Comparison of ENCODE assay signal across 18 cellular contexts in the genomic region with DNA sequence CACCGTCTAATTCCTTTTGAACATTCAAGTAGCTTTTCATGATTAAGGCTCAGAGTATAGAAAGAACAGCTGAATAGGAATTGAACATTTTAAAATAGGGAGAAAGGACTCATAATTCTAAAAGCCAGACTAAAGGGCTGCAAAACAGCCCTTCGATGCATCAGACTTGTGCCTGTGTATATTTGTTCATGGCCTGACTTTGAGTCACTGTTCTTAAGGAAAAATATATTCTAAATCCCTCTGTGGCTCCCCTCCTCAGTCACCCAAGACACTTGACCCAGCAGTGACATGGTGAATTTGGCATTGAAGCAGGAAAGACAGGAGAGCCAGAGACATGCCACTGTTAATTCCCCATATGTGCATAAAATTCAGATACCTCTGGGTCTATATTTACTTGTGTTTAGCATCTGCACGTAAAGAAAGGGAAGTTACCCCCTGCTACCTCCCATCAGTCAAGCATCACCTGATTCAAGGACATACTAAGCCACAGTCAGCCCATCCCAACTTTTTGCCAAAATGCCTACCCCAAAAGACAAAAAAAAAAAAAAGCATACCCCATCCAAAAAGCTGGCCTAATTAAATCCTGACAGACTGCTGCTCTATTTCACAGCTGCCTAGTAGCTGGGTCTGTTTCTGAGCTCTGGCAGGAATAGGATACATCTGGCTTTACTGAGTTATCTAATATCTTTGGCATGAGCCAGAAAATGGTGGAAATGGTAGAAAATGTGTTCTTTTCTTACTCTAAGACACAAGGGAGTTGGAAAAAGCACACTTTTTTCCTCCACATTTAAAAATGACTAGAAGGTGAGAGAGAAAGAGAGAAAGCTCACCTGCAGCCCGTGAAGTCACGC.
DNase-seq lines count a peak whose midpoint lies in the region; ATAC-seq, FAIRE-seq and TF ChIP-seq lines count a peak whose summit lies in the region.
"Had no signal": no experiment of that assay in that cellular context is flagged by ENCODE, and none has a peak within 500 bp of the region (broad histone marks: within the 10 kb centered on the region; RNA-seq: fewer than 3 reads in every experiment).

No MANE protein-coding gene starts in this region.

- H3K79me2 ChIP-seq in endothelial cell of umbilical vein (ENCODE audit: control insufficient read depth, insufficient read depth, low read length), result no peaks in the 10 kb centered on the region

- no peaks in the 10 kb centered on the region for H3K9me3 ChIP-seq in endothelial cell of umbilical vein (replicated peaks; ENCODE audit: control insufficient read depth, insufficient read depth, low read length)
- no peaks in the 10 kb centered on the region for H3K9me3 ChIP-seq in left lung
- no peaks in the 10 kb centered on the region for H3K9me3 ChIP-seq in body of pancreas
- H3K9me3 ChIP-seq: spleen, stomach had no signal

- dilution Hi-C loops in endothelial cell of umbilical vein (cut with MboI; ENCODE audit: extremely low pct_ligation_motif_present, low sequenced_read_pairs), result no loop called here

- no peak for FAIRE-seq in endothelial cell of umbilical vein (lab: Jason Lieb, UNC)
- FAIRE-seq: RCC 7860 had no signal

- no peak overlapping the region for H3K9ac ChIP-seq in endothelial cell of umbilical vein (replicated peaks; ENCODE audit: extremely low read depth, insufficient read depth, low read length)

- CTCF ChIA-PET in endothelial cell of umbilical vein (lab: Charles Lee), result interaction anchor here (1.0 to 1.4 kb wide), 3 partner anchors 63 to 374 kb away, joined by 3 to 7 read pairs (median 5); no protein-coding TSS in a partner anchor

- peaks cover 2 to 3% of the 10 kb centered on the region in 2 experiments for H3K36me3 ChIP-seq in endothelial cell of umbilical vein (ENCODE audit: control insufficient read depth in 2 of 2, extremely low read depth in 1 of 2, insufficient read depth in 2 of 2, low read length in 2 of 2)
- H3K36me3 ChIP-seq in left lung, result no peaks in the 10 kb centered on the region
- no peaks in the 10 kb centered on the region for H3K36me3 ChIP-seq in body of pancreas (replicated peaks in 1 of 2; ENCODE audit: insufficient read depth in 1 of 2, low read depth in 2 of 2)
- H3K36me3 ChIP-seq: spleen had no signal

- no peak for TF ChIP-seq CTCF in endothelial cell of umbilical vein (IDR thresholded peaks at IDR 0.05; ENCODE audit: extremely low read depth in 1 of 2, insufficient read depth in 1 of 2, low read depth in 1 of 2, low read length in 2 of 2)
- TF ChIP-seq CTCF in left lung (IDR thresholded peaks at IDR 0.05), result no peak
- TF ChIP-seq CTCF in body of pancreas (IDR thresholded peaks at IDR 0.05), result no peak

- no peak overlapping the region for H2AFZ ChIP-seq in endothelial cell of umbilical vein (ENCODE audit: low read depth, low read length)

- H3K27ac ChIP-seq in endothelial cell of umbilical vein (ENCODE audit: insufficient read depth, low read depth, low read length) (no peak overlapping the region), left lung (no peak overlapping the region), body of pancreas (no peak overlapping the region)
- H3K27ac ChIP-seq: spleen, stomach had no signal

- POLR2A ChIA-PET in endothelial cell of umbilical vein (lab: Charles Lee), result no interaction called here

- DNase-seq in AG08395 (ENCODE audit: low spot score), result peak; percentile 41
- DNase-seq in NCI-H1694 (lab: John Stamatoyannopoulos, UW), result peak; percentile 84
- DNase-seq in endothelial cell of umbilical vein (ENCODE audit: low read depth, low spot score), result peak; percentile 30
- no peak for DNase-seq in left lung
- no peak for DNase-seq in T1000 (lab: John Stamatoyannopoulos, UW)
- DNase-seq in AG08396 (ENCODE audit: low spot score), result no peak
- DNase-seq in body of pancreas, result no peak
- DNase-seq: erythroblast, GOT3, mesendoderm, NCI-H1092 treated with DMSO at 0.1 percent for 48 hours, occipital lobe, spleen, stomach, T-helper 1 cell had no signal

- H3K4me1 ChIP-seq in endothelial cell of umbilical vein (ENCODE audit: control insufficient read depth, extremely low read depth, insufficient read depth, low read length) (no peaks in the 10 kb centered on the region), left lung (peaks cover 0 to 4% of the 10 kb centered on the region in 2 donors), body of pancreas (no peaks in the 10 kb centered on the region)
- H3K4me1 ChIP-seq: spleen had no signal

- H3K4me3 ChIP-seq in endothelial cell of umbilical vein (replicated peaks in 1 of 3; ENCODE audit: insufficient read depth in 1 of 3, low read depth in 1 of 3, low read length in 3 of 3) (no peak overlapping the region), left lung (no peak overlapping the region), body of pancreas (no peak overlapping the region)
- H3K4me3 ChIP-seq: spleen, stomach had no signal

- WGBS in body of pancreas, 2 donors, result 60 to 74% methylated on average over 5 of the region's 5 CpGs

- no peak overlapping the region for H3K4me2 ChIP-seq in endothelial cell of umbilical vein (ENCODE audit: insufficient read depth, low read length)

- no TSS peak for BruUV-seq in endothelial cell of umbilical vein (replicated peaks; lab: Mats Ljungman, UMichigan)

- TF ChIP-seq POLR2A in endothelial cell of umbilical vein (IDR thresholded peaks at IDR 0.05; ENCODE audit: low read depth, low read length), result no peak
- TF ChIP-seq POLR2A in body of pancreas (IDR thresholded peaks at IDR 0.05), result no peak

- H3K9me1 ChIP-seq in endothelial cell of umbilical vein (replicated peaks; ENCODE audit: control insufficient read depth, extremely low read depth, insufficient read depth, low read length), result no peaks in the 10 kb centered on the region

- H3K27me3 ChIP-seq in endothelial cell of umbilical vein (ENCODE audit: control insufficient read depth in 2 of 2, insufficient read depth in 2 of 2, low read length in 2 of 2), result no peaks in the 10 kb centered on the region
- no peaks in the 10 kb centered on the region for H3K27me3 ChIP-seq in left lung
- H3K27me3 ChIP-seq in body of pancreas, result no peaks in the 10 kb centered on the region
- H3K27me3 ChIP-seq: spleen, stomach had no signal

- ATAC-seq in left lung (peak; percentile 18), GM18511 (IDR thresholded peaks at IDR 0.05; ENCODE audit: unreplicated experiment) (no peak), body of pancreas (no peak)
- ATAC-seq: activated CD4-positive, CD25-positive, alpha-beta regulatory T cell treated with anti-CD3 and anti-CD28 coated beads, Interleukin-2, amount 50 U/mL, for 24 hours had no signal

- intact Hi-C loops in endothelial cell of umbilical vein (cut with micrococcal nuclease) (no loop called here), left lung (cut with DNase I) (no loop called here), body of pancreas (cut with DNase I) (no loop called here)

- no peaks in the 10 kb centered on the region for H4K20me1 ChIP-seq in endothelial cell of umbilical vein (replicated peaks; ENCODE audit: control insufficient read depth, extremely low read depth, insufficient read depth, low read length)

TF ChIP-seq in endothelial cell of umbilical vein, 7 proteins besides CTCF, POLR2A, EP300 and RAD21:
- TF ChIP-seq MYC (IDR thresholded peaks at IDR 0.05; ENCODE audit: low read depth, low read length), result no peak

Comparison
In these comparisons a context has a peak if more than half of its experiments do, and no peak if none do; other contexts are left out.
1. DNase-seq: peak in AG08395 (single experiment), NCI-H1694 (single experiment) and endothelial cell of umbilical vein (single experiment); none in left lung (0 of 2), T1000 (single experiment), AG08396 (single experiment) and body of pancreas (0 of 4).